ENCODE assay signal across 9 cellular contexts in genomic region chr4:1266881-1267763, GRCh38. TPM values are rescaled to one million over a fixed set of nuclear protein-coding genes. Genes with fewer than 3 reads are reported as not detected.
DNase-seq lines count a peak whose midpoint lies in the region; ATAC-seq and TF ChIP-seq lines count a peak whose summit lies in the region.
"Had no signal": no experiment of that assay in that cellular context is flagged by ENCODE, and none has a peak within 500 bp of the region (broad histone marks: within the 10 kb centered on the region; RNA-seq: fewer than 3 reads in every experiment).

No MANE protein-coding gene starts in this region.

- peak overlapping the region; percentile 99 for H3K27ac Mint-ChIP-seq in activated naive CD4-positive, alpha-beta T cell treated with anti-CD3 and anti-CD28 coated beads, Interleukin-2, amount 10 ng/mL, durations not matched to agents 7 days and 5 days
- peak overlapping the region; percentile 96 for H3K27ac Mint-ChIP-seq in central memory CD8-positive, alpha-beta T cell (ENCODE audit: low read depth)

- CTCF ChIA-PET in activated naive CD4-positive, alpha-beta T cell treated with anti-CD3 and anti-CD28 coated beads, Interleukin-2, amount 10 ng/mL, durations not matched to agents 7 days and 5 days (lab: Charles Lee): interaction anchor here (0.6 to 4.7 kb wide), 16 partner anchors 10 to 137 kb away, joined by 3 to 48 read pairs (median 6); partner anchors contain the start of genes CTBP1 and MAEA

- WGBS in transverse colon (ENCODE audit: low coverage in 1 of 2), 2 donors: 78 to 90% methylated on average over 7 to 9 of the region's 9 CpGs

- no peak overlapping the region for H3K9ac ChIP-seq in OCI-LY3 (ENCODE audit: low read length)

- no peaks in the 10 kb centered on the region for H4K20me1 ChIP-seq in OCI-LY3 (ENCODE audit: insufficient read depth, low read length)

- peaks cover 23% of the 10 kb centered on the region for H3K9me3 Mint-ChIP-seq in activated naive CD4-positive, alpha-beta T cell treated with anti-CD3 and anti-CD28 coated beads, Interleukin-2, amount 10 ng/mL, durations not matched to agents 7 days and 5 days
- no peaks in the 10 kb centered on the region for H3K9me3 Mint-ChIP-seq in central memory CD8-positive, alpha-beta T cell

- H3K27me3 ChIP-seq in OCI-LY3 (ENCODE audit: low read depth, low read length) (peaks cover 4% of the 10 kb centered on the region), transverse colon (no peaks in the 10 kb centered on the region)
- H3K27me3 ChIP-seq: pancreas had no signal

- no peak for TF ChIP-seq POLR2A in transverse colon (IDR thresholded peaks at IDR 0.05)

- no peaks in the 10 kb centered on the region for H3K27me3 Mint-ChIP-seq in activated naive CD4-positive, alpha-beta T cell treated with anti-CD3 and anti-CD28 coated beads, Interleukin-2, amount 10 ng/mL, durations not matched to agents 7 days and 5 days
- no peaks in the 10 kb centered on the region for H3K27me3 Mint-ChIP-seq in central memory CD8-positive, alpha-beta T cell

- peaks cover 4% of the 10 kb centered on the region; the same call in 1 of the 2 replicates for H3K9me3 ChIP-seq in OCI-LY3 (ENCODE audit: insufficient read depth, low read length)
- no peaks in the 10 kb centered on the region for H3K9me3 ChIP-seq in transverse colon
- H3K9me3 ChIP-seq: pancreas had no signal

- in situ Hi-C loops in transverse colon (cut with MboI; ENCODE audit: low pct_ligation_motif_present in 1 of 4, low pct_unique_long_range_greater_than_20kb in 1 of 4, low sequenced_read_pairs in 3 of 4): loop anchor here in 3 of 4 donors (10.0 to 25.0 kb wide), 2 partner anchors 105 to 112 kb away; partner anchors contain the start of gene SPON2 (in 2 of the 3)

- peak overlapping the region; percentile 69 for H3K4me3 Mint-ChIP-seq in activated naive CD4-positive, alpha-beta T cell treated with anti-CD3 and anti-CD28 coated beads, Interleukin-2, amount 10 ng/mL, durations not matched to agents 7 days and 5 days
- peak overlapping the region; percentile 71 for H3K4me3 Mint-ChIP-seq in central memory CD8-positive, alpha-beta T cell

- no peak overlapping the region for H2AFZ ChIP-seq in OCI-LY3 (ENCODE audit: low read depth, low read length)

- peak; percentile 52 for ATAC-seq in central memory CD8-positive, alpha-beta T cell (replicated peaks; ENCODE audit: extremely low read depth, poor library complexity, severe bottlenecking)
- ATAC-seq in HG03135 (IDR thresholded peaks at IDR 0.05; ENCODE audit: unreplicated experiment): no peak

- peaks cover 21% of the 10 kb centered on the region for H3K4me1 Mint-ChIP-seq in activated naive CD4-positive, alpha-beta T cell treated with anti-CD3 and anti-CD28 coated beads, Interleukin-2, amount 10 ng/mL, durations not matched to agents 7 days and 5 days
- peaks cover 9% of the 10 kb centered on the region for H3K4me1 Mint-ChIP-seq in central memory CD8-positive, alpha-beta T cell

- H3K36me3 ChIP-seq in OCI-LY3 (replicated peaks; ENCODE audit: low read depth, low read length): no peaks in the 10 kb centered on the region
- H3K36me3 ChIP-seq in transverse colon: no peaks in the 10 kb centered on the region
- H3K36me3 ChIP-seq: pancreas had no signal

- peaks cover 30% of the 10 kb centered on the region for H3K36me3 Mint-ChIP-seq in activated naive CD4-positive, alpha-beta T cell treated with anti-CD3 and anti-CD28 coated beads, Interleukin-2, amount 10 ng/mL, durations not matched to agents 7 days and 5 days
- peaks cover 6% of the 10 kb centered on the region for H3K36me3 Mint-ChIP-seq in central memory CD8-positive, alpha-beta T cell (ENCODE audit: insufficient read depth)

- no peak for TF ChIP-seq EP300 in transverse colon (IDR thresholded peaks at IDR 0.05; ENCODE audit: low read depth)

- peaks cover 7% of the 10 kb centered on the region for H3K4me1 ChIP-seq in OCI-LY3 (ENCODE audit: low read length)
- no peaks in the 10 kb centered on the region for H3K4me1 ChIP-seq in transverse colon
- H3K4me1 ChIP-seq: pancreas had no signal

- H3K27ac ChIP-seq in OCI-LY3 (ENCODE audit: low read length) (no peak overlapping the region), transverse colon (peak overlapping the region in 3 of 4 donors; percentile 29 to 55 (median 43))
- H3K27ac ChIP-seq: pancreas had no signal

- peak overlapping the region; percentile 61 for H3K4me2 ChIP-seq in OCI-LY3 (ENCODE audit: low read length)

- no peak for TF ChIP-seq CTCF in OCI-LY3 (IDR thresholded peaks at IDR 0.05; ENCODE audit: low read depth, low read length)
- no peak for TF ChIP-seq CTCF in transverse colon (IDR thresholded peaks at IDR 0.05)

- H3K79me2 ChIP-seq in OCI-LY3 (ENCODE audit: low read length): no peaks in the 10 kb centered on the region

- H3K4me3 ChIP-seq in OCI-LY3 (ENCODE audit: low read length): peak overlapping the region; percentile 59
- H3K4me3 ChIP-seq in transverse colon: peak overlapping the region in 1 of 4 donors; percentile 25
- H3K4me3 ChIP-seq: pancreas had no signal

- intact Hi-C loops in transverse colon (cut with DNase I; ENCODE audit: low total_unique reads): no loop called here

- DNase-seq in activated naive CD4-positive, alpha-beta T cell treated with anti-CD3 and anti-CD28 coated beads, Interleukin-2, amount 10 ng/mL, durations not matched to agents 7 days and 5 days: no peak
- no peak for DNase-seq in activated naive CD4-positive, alpha-beta T cell (lab: John Stamatoyannopoulos, UW)
- DNase-seq in central memory CD8-positive, alpha-beta T cell (ENCODE audit: low spot score in 2 of 2): no peak
- no peak for DNase-seq in transverse colon
- DNase-seq in NCI-H226: no peak
- no peak for DNase-seq in DMS 273 (lab: John Stamatoyannopoulos, UW; ENCODE audit: unreplicated experiment)

RNA-seq across cellular contexts. Expression of gene CTBP1, which starts 18.2 kb away (rescaled TPM):
- total RNA-seq in transverse colon: 100 to 1,000 TPM; 183 to 457 (median 243) TPM

RNA-seq across cellular contexts. Expression of gene MAEA, which starts 22.6 kb away (rescaled TPM):
- 100 to 1,000 TPM; 114 to 211 (median 168) TPM for total RNA-seq in transverse colon
